Comparison of ENCODE assay signal across 8 cellular contexts in genomic region chr10:43128958-43129706, GRCh38. TPM values are rescaled to one million over a fixed set of nuclear protein-coding genes. Genes with fewer than 3 reads are reported as not detected.
A peak's percentile ranks its signal among the peaks of the same experiment; 100 is the strongest.
DNase-seq lines count a peak whose midpoint lies in the region; ATAC-seq and TF ChIP-seq lines count a peak whose summit lies in the region.

No MANE protein-coding gene starts in this region.

- no peak overlapping the region for H3K27ac ChIP-seq in caudate nucleus (ENCODE audit: low read depth, low read length)

- DNase-seq in AML-193 (lab: John Stamatoyannopoulos, UW) (peak; percentile 78 to 87), fibroblast of mammary gland (ENCODE audit: low read depth) (peak; percentile 96), caudate nucleus (lab: John Stamatoyannopoulos, UW) (no peak), mucosa of gallbladder (ENCODE audit: low spot score) (no peak)
- peak in 1 of 2 donors; percentile 40 for DNase-seq in stimulated activated naive CD8-positive, alpha-beta T cell treated with anti-CD3 and anti-CD28 coated beads, Interleukin-15, amount 100 ng/mL, for 72 hours

- peak; percentile 67 for ATAC-seq in GM18907 (IDR thresholded peaks at IDR 0.05; ENCODE audit: unreplicated experiment)
- peak; percentile 80 for ATAC-seq in HG03103 (IDR thresholded peaks at IDR 0.05; ENCODE audit: low read depth, unreplicated experiment)
- ATAC-seq in SK-N-SH treated with all-trans-retinoic acid at 6 μM for 48 hours = peak; percentile 95
- ATAC-seq in stimulated activated naive CD8-positive, alpha-beta T cell treated with anti-CD3 and anti-CD28 coated beads, Interleukin-15, amount 100 ng/mL, for 72 hours = peak; percentile 90

- H3K4me1 Mint-ChIP-seq in stimulated activated naive CD8-positive, alpha-beta T cell treated with anti-CD3 and anti-CD28 coated beads, Interleukin-15, amount 100 ng/mL, for 72 hours = peaks cover 37% of the 10 kb centered on the region

- H3K27me3 Mint-ChIP-seq in stimulated activated naive CD8-positive, alpha-beta T cell treated with anti-CD3 and anti-CD28 coated beads, Interleukin-15, amount 100 ng/mL, for 72 hours = peaks cover 9% of the 10 kb centered on the region

- peak overlapping the region; percentile 31 to 58 for H3K4me3 Mint-ChIP-seq in stimulated activated naive CD8-positive, alpha-beta T cell treated with anti-CD3 and anti-CD28 coated beads, Interleukin-15, amount 100 ng/mL, for 72 hours

- peak overlapping the region; percentile 85 to 91 for H3K27ac Mint-ChIP-seq in stimulated activated naive CD8-positive, alpha-beta T cell treated with anti-CD3 and anti-CD28 coated beads, Interleukin-15, amount 100 ng/mL, for 72 hours

- no peak overlapping the region for H3K4me3 ChIP-seq in fibroblast of mammary gland (ENCODE audit: control insufficient read depth, low read depth, low read length)

- TF ChIP-seq CTCF in fibroblast of mammary gland (conservative IDR thresholded peaks at IDR 0.05; ENCODE audit: control insufficient read depth, insufficient read depth, low read depth, low read length) = no peak

- H3K9me3 Mint-ChIP-seq in stimulated activated naive CD8-positive, alpha-beta T cell treated with anti-CD3 and anti-CD28 coated beads, Interleukin-15, amount 100 ng/mL, for 72 hours = no peaks in the 10 kb centered on the region

TF ChIP-seq in SK-N-SH treated with all-trans-retinoic acid at 6 μM for 48 hours, 23 proteins besides CTCF, POLR2A, EP300 and RAD21:
- TF ChIP-seq TCF4 (CRISPR knock-in tag; IDR thresholded peaks at IDR 0.05; ENCODE audit: borderline replicate concordance) (no peak), SNAI2 (CRISPR knock-in tag; IDR thresholded peaks at IDR 0.05) (no peak), PATZ1 (CRISPR knock-in tag; IDR thresholded peaks at IDR 0.05; ENCODE audit: borderline replicate concordance) (no peak), GLIS3 (CRISPR knock-in tag; IDR thresholded peaks at IDR 0.05) (no peak), ISL1 (CRISPR knock-in tag; IDR thresholded peaks at IDR 0.05) (no peak), RARB (CRISPR knock-in tag; IDR thresholded peaks at IDR 0.05) (no peak), BACH2 (CRISPR knock-in tag; IDR thresholded peaks at IDR 0.05; ENCODE audit: borderline replicate concordance) (no peak), ZNF70 (CRISPR knock-in tag; IDR thresholded peaks at IDR 0.05) (no peak)
- TF ChIP-seq, protein P1, sequence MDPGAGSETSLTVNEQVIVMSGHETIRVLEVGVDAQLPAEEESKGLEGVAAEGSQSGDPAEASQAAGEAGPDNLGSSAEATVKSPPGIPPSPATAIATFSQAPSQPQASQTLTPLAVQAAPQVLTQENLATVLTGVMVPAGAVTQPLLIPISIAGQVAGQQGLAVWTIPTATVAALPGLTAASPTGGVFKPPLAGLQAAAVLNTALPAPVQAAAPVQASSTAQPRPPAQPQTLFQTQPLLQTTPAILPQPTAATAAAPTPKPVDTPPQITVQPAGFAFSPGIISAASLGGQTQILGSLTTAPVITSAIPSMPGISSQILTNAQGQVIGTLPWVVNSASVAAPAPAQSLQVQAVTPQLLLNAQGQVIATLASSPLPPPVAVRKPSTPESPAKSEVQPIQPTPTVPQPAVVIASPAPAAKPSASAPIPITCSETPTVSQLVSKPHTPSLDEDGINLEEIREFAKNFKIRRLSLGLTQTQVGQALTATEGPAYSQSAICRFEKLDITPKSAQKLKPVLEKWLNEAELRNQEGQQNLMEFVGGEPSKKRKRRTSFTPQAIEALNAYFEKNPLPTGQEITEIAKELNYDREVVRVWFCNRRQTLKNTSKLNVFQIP (CRISPR knock-in tag; IDR thresholded peaks at IDR 0.05; ENCODE audit: borderline replicate concordance, low read depth) = no peak

RNA-seq across cellular contexts. Expression of gene CSGALNACT2, which starts 9.1 kb away (rescaled TPM):
- total RNA-seq in mucosa of gallbladder = 18.0 TPM

RNA-seq across cellular contexts. Expression of gene RET, which starts 52.3 kb away (rescaled TPM):
- 1.6 TPM for total RNA-seq in mucosa of gallbladder

Comparison
In these comparisons a context has a peak if more than half of its experiments do, and no peak if none do; other contexts are left out.
1. DNase-seq: peak in AML-193 (2 of 2) and fibroblast of mammary gland (single experiment); none in caudate nucleus (0 of 61) and mucosa of gallbladder (single experiment).
2. Peak in every context shown above with its lines, with median percentiles within 50 percentile points of each other: ATAC-seq.